Comparison of ENCODE assay signal across 8 cellular contexts in genomic region chr6:52390361-52390727, GRCh38. TPM values are rescaled to one million over a fixed set of nuclear protein-coding genes. Genes with fewer than 3 reads are reported as not detected.
DNase-seq lines count a peak whose midpoint lies in the region; ATAC-seq lines count a peak whose summit lies in the region.

No MANE protein-coding gene starts in this region.

- H3K27me3 ChIP-seq in neuronal stem cell (ENCODE audit: control insufficient read depth in 3 of 3, insufficient read depth in 3 of 3, low read depth in 1 of 3, low read length in 3 of 3), result no peaks in the 10 kb centered on the region

- H2AK5ac ChIP-seq in neuronal stem cell (ENCODE audit: low read depth, low read length), result no peak overlapping the region

- H2BK15ac ChIP-seq in neuronal stem cell (ENCODE audit: low read length), result no peak overlapping the region

- no peak overlapping the region for H3K18ac ChIP-seq in neuronal stem cell (ENCODE audit: low read length)

- no peak overlapping the region for H3K4me3 ChIP-seq in neuronal stem cell (ENCODE audit: low read length in 2 of 2)

- no peak overlapping the region for H4K91ac ChIP-seq in neuronal stem cell (ENCODE audit: low read depth, low read length, poor library complexity)

- H3K9me3 ChIP-seq in KOPT-K1 (ENCODE audit: insufficient read depth, low read length, poor library complexity, severe bottlenecking) (peaks cover 4% of the 10 kb centered on the region), neuronal stem cell (replicated peaks in 1 of 2; ENCODE audit: control insufficient read depth in 2 of 2, insufficient read depth in 1 of 2, low read depth in 1 of 2, low read length in 2 of 2) (peaks cover 6 to 16% of the 10 kb centered on the region in 2 donors)

- H3K4me1 ChIP-seq in neuronal stem cell (ENCODE audit: control insufficient read depth in 2 of 2, insufficient read depth in 1 of 2, low read depth in 1 of 2, low read length in 2 of 2), result peaks cover 0 to 2% of the 10 kb centered on the region in 2 donors

- intact Hi-C loops in activated CD4-positive, alpha-beta T cell treated with anti-CD3 and anti-CD28 coated beads for 36 hours (cut with DNase I, micrococcal nuclease), result loop anchor here (1.0 to 10.0 kb wide), 8 partner anchors 28 to 914 kb away; partner anchors contain the start of genes PAQR8 (in 2 of the 2) and GSTA4 (in 1 of the 2)

- H3K4me1 Mint-ChIP-seq in activated CD4-positive, alpha-beta T cell treated with anti-CD3 and anti-CD28 coated beads for 36 hours, result peaks cover 83% of the 10 kb centered on the region

- H3K36me3 Mint-ChIP-seq in activated CD4-positive, alpha-beta T cell treated with anti-CD3 and anti-CD28 coated beads for 36 hours (ENCODE audit: low read depth), result peaks cover 8% of the 10 kb centered on the region

- H3K27ac Mint-ChIP-seq in activated CD4-positive, alpha-beta T cell treated with anti-CD3 and anti-CD28 coated beads for 36 hours, result peak overlapping the region; percentile 86

- no peaks in the 10 kb centered on the region for H3K36me3 ChIP-seq in KOPT-K1 (ENCODE audit: insufficient read depth, low read length)
- H3K36me3 ChIP-seq in neuronal stem cell (replicated peaks in 1 of 2; ENCODE audit: control insufficient read depth in 2 of 2, insufficient read depth in 2 of 2, low read length in 2 of 2), result peaks cover 0 to 5% of the 10 kb centered on the region in 2 donors

- H3K4ac ChIP-seq in neuronal stem cell (ENCODE audit: low read length), result no peak overlapping the region

- peaks cover 5% of the 10 kb centered on the region for H3K9me3 Mint-ChIP-seq in activated CD4-positive, alpha-beta T cell treated with anti-CD3 and anti-CD28 coated beads for 36 hours (ENCODE audit: low read depth)

- ATAC-seq in GM21825 (IDR thresholded peaks at IDR 0.05; ENCODE audit: unreplicated experiment) (peak; percentile 59), esophagus mucosa (peak; percentile 53)
- peak; percentile 32 for ATAC-seq in activated CD4-positive, alpha-beta T cell treated with anti-CD3 and anti-CD28 coated beads for 36 hours

- H3K27me3 Mint-ChIP-seq in activated CD4-positive, alpha-beta T cell treated with anti-CD3 and anti-CD28 coated beads for 36 hours, result no peaks in the 10 kb centered on the region

- no peak overlapping the region for H4K8ac ChIP-seq in neuronal stem cell (ENCODE audit: low read depth, low read length)

- no peak overlapping the region for H3K14ac ChIP-seq in neuronal stem cell (ENCODE audit: low read length)

- H2BK12ac ChIP-seq in neuronal stem cell (ENCODE audit: low read length), result no peak overlapping the region

- peaks cover 1% of the 10 kb centered on the region for H3K79me1 ChIP-seq in neuronal stem cell (ENCODE audit: low read depth, low read length)

- no peak overlapping the region for H2BK5ac ChIP-seq in neuronal stem cell (ENCODE audit: low read length)

- H3K9ac ChIP-seq in neuronal stem cell (ENCODE audit: low read depth, low read length, poor library complexity), result no peak overlapping the region

- H3K23ac ChIP-seq in neuronal stem cell (ENCODE audit: low read depth, low read length, poor library complexity), result no peak overlapping the region

- DNase-seq in NCI-H1092 treated with DMSO at 0.1 percent for 48 hours (lab: John Stamatoyannopoulos, UW) (peak; percentile 40), NCI-H1092 (lab: John Stamatoyannopoulos, UW) (no peak), neuronal stem cell (ENCODE audit: low spot score) (no peak)
- peak; percentile 71 for DNase-seq in activated CD4-positive, alpha-beta T cell treated with anti-CD3 and anti-CD28 coated beads for 36 hours
- DNase-seq in stimulated activated CD8-positive, alpha-beta memory T cell treated with anti-CD3 and anti-CD28 coated beads, Interleukin-4, amount 100 ng/mL, for 1 hour (ENCODE audit: low read depth in 2 of 2, low spot score in 1 of 2), result peak; percentile 27

- peak overlapping the region; percentile 87 for H3K27ac ChIP-seq in KOPT-K1 (ENCODE audit: low read depth, low read length, poor library complexity, severe bottlenecking)
- H3K27ac ChIP-seq in neuronal stem cell (replicated peaks; ENCODE audit: low read length), result no peak overlapping the region

- WGBS in neuronal stem cell (ENCODE audit: extremely low coverage in 2 of 2, insufficient read length in 2 of 2, insufficient replicate concordance in 1 of 2), 2 donors, result no CpG with 5 or more reads among the region's 4 CpGs

- no peak overlapping the region for H3K4me2 ChIP-seq in neuronal stem cell (ENCODE audit: insufficient read depth, low read length, poor library complexity, severe bottlenecking)

- H2AFZ ChIP-seq in neuronal stem cell (ENCODE audit: low read length), result no peak overlapping the region

- no peak overlapping the region for H2BK120ac ChIP-seq in neuronal stem cell (ENCODE audit: low read depth, low read length)

- H3K4me3 Mint-ChIP-seq in activated CD4-positive, alpha-beta T cell treated with anti-CD3 and anti-CD28 coated beads for 36 hours, result peak overlapping the region; percentile 38

- CTCF ChIA-PET in activated CD4-positive, alpha-beta T cell treated with anti-CD3 and anti-CD28 coated beads for 36 hours (lab: Charles Lee), result interaction anchor here (0.5 to 4.4 kb wide), 21 partner anchors 10 to 1208 kb away, joined by 3 to 46 read pairs (median 4); partner anchors contain the start of genes EFHC1, MCM3 and PAQR8

- POLR2A ChIA-PET in activated CD4-positive, alpha-beta T cell treated with anti-CD3 and anti-CD28 coated beads for 36 hours (lab: Charles Lee), result interaction anchor here (0.5 to 2.7 kb wide), 8 partner anchors 25 to 801 kb away, joined by 3 to 13 read pairs (median 4); partner anchors contain the start of genes MCM3 and PAQR8

RNA-seq across cellular contexts. Expression of gene PAQR8, which starts 28.4 kb away (rescaled TPM):
- total RNA-seq in activated CD4-positive, alpha-beta T cell treated with anti-CD3 and anti-CD28 coated beads for 36 hours, result 1 to 10 TPM; 9.0 to 9.1 TPM
- 3.5 TPM for total RNA-seq in esophagus mucosa
- 16.4 TPM for polyA plus RNA-seq in neuronal stem cell (2013, experiment 1 of 2)
- polyA plus RNA-seq in neuronal stem cell (2013, experiment 2 of 2), result 16.7 TPM

RNA-seq across cellular contexts. Expression of gene EFHC1, which starts 29.8 kb away (rescaled TPM):
- total RNA-seq in activated CD4-positive, alpha-beta T cell treated with anti-CD3 and anti-CD28 coated beads for 36 hours, result 1 to 10 TPM; 2.2 to 3.6 TPM
- 10.8 TPM for total RNA-seq in esophagus mucosa
- 31.7 TPM for polyA plus RNA-seq in neuronal stem cell (2013, experiment 1 of 2)
- 33.0 TPM for polyA plus RNA-seq in neuronal stem cell (2013, experiment 2 of 2)

Comparison
In these comparisons a context has a peak if more than half of its experiments do, and no peak if none do; other contexts are left out.
1. DNase-seq: peak in NCI-H1092 treated with DMSO at 0.1 percent for 48 hours (single experiment), activated CD4-positive, alpha-beta T cell treated with anti-CD3 and anti-CD28 coated beads for 36 hours (single experiment) and stimulated activated CD8-positive, alpha-beta memory T cell treated with anti-CD3 and anti-CD28 coated beads, Interleukin-4, amount 100 ng/mL, for 1 hour (2 of 2); none in NCI-H1092 (single experiment) and neuronal stem cell (single experiment).
2. Peak in every context shown above with its lines, with median percentiles within 50 percentile points of each other: ATAC-seq.